In genomic region chr1:187244623-187245022, GRCh38 we compare ENCODE assay signal across 14 cellular contexts.
DNase-seq lines count a peak whose midpoint lies in the region; ATAC-seq, FAIRE-seq and TF ChIP-seq lines count a peak whose summit lies in the region.
"Had no signal": no experiment of that assay in that cellular context is flagged by ENCODE, and none has a peak within 500 bp of the region (broad histone marks: within the 10 kb centered on the region; RNA-seq: fewer than 3 reads in every experiment).

No MANE protein-coding gene starts in this region.

- H4K20me1 ChIP-seq in OCI-LY7 (ENCODE audit: insufficient read depth, low read length) = no peaks in the 10 kb centered on the region

- H3K9me2 ChIP-seq in OCI-LY7 (ENCODE audit: insufficient read depth, low read length) = no peaks in the 10 kb centered on the region

- no peak for TF ChIP-seq CTCF in fibroblast of villous mesenchyme (IDR thresholded peaks at IDR 0.05; ENCODE audit: insufficient read depth, low read depth, low read length)
- no peak for TF ChIP-seq CTCF in OCI-LY7 (conservative IDR thresholded peaks at IDR 0.05; ENCODE audit: low read length)
- TF ChIP-seq CTCF in omental fat pad (IDR thresholded peaks at IDR 0.05) = no peak

- no TSS peak for BruUV-seq in OCI-LY7 (replicated peaks; lab: Mats Ljungman, UMichigan)

- H3K4me3 ChIP-seq in fibroblast of villous mesenchyme (ENCODE audit: low read depth, low read length) = no peak overlapping the region
- H3K4me3 ChIP-seq in OCI-LY7 (ENCODE audit: low read depth, low read length, poor library complexity, severe bottlenecking) = no peak overlapping the region
- H3K4me3 ChIP-seq: uterus had no signal

- intact Hi-C loops in OCI-LY7 (cut with micrococcal nuclease; ENCODE audit: unreplicated experiment) = no loop called here

- no peak overlapping the region for H3K4me2 ChIP-seq in OCI-LY7 (ENCODE audit: low read length)

- no peak for FAIRE-seq in H54 (lab: Jason Lieb, UNC)

- POLR2A ChIA-PET in OCI-LY7 (lab: Charles Lee) = no interaction called here

- H3K79me2 ChIP-seq in OCI-LY7 (ENCODE audit: insufficient read depth, low read depth, low read length) = no peaks in the 10 kb centered on the region

- H3K9me3 ChIP-seq in OCI-LY7 (ENCODE audit: low read length) = no peaks in the 10 kb centered on the region
- H3K9me3 ChIP-seq: uterus had no signal

- no peaks in the 10 kb centered on the region for H3K36me3 ChIP-seq in OCI-LY7 (ENCODE audit: insufficient read depth, low read length)
- H3K36me3 ChIP-seq: uterus had no signal

- ATAC-seq in omental fat pad (ENCODE audit: low FRiP score) = no peak

- H3K27ac ChIP-seq in OCI-LY7 (ENCODE audit: low read depth, low read length, poor library complexity, severe bottlenecking) = no peak overlapping the region
- H3K27ac ChIP-seq: uterus had no signal

- CTCF ChIA-PET in OCI-LY7 (lab: Charles Lee; ENCODE audit: unreplicated experiment) = no interaction called here

- TF ChIP-seq POLR2A in H54 (IDR thresholded peaks at IDR 0.05; ENCODE audit: low read depth, low read length) = no peak

- no peak overlapping the region for H2AFZ ChIP-seq in OCI-LY7 (ENCODE audit: low read length)

- H3K4me1 ChIP-seq in OCI-LY7 (ENCODE audit: insufficient read depth, low read length, poor library complexity, severe bottlenecking) = no peaks in the 10 kb centered on the region
- H3K4me1 ChIP-seq: uterus had no signal

- DNase-seq in A172 (ENCODE audit: low spot score) (peak; percentile 30), HT-29 (ENCODE audit: low spot score) (peak; percentile 19), NCI-H748 (lab: John Stamatoyannopoulos, UW; ENCODE audit: unreplicated experiment) (peak; percentile 84), fibroblast of villous mesenchyme (ENCODE audit: low read depth) (peak; percentile 0), OCI-LY7 (ENCODE audit: low spot score) (no peak), epidermal melanocyte (ENCODE audit: insufficient read length, low spot score) (no peak), omental fat pad (ENCODE audit: low spot score) (no peak), H54 (ENCODE audit: insufficient read length, low spot score) (no peak)
- DNase-seq: activated naive CD8-positive, alpha-beta T cell treated with anti-CD3 and anti-CD28 coated beads, Interleukin-2, amount 10 ng/mL, durations not matched to agents 7 days and 5 days; endodermal cell; GDM1; MV-4-11; SW 1271; uterus had no signal

Comparison
In these comparisons a context has a peak if more than half of its experiments do, and no peak if none do; other contexts are left out.
1. DNase-seq: peak in A172 (single experiment), HT-29 (single experiment), NCI-H748 (single experiment) and fibroblast of villous mesenchyme (single experiment); none in OCI-LY7 (single experiment), epidermal melanocyte (single experiment), omental fat pad (single experiment) and H54 (single experiment).